1 cellular context compared by ENCODE assay signal in the genomic region with DNA sequence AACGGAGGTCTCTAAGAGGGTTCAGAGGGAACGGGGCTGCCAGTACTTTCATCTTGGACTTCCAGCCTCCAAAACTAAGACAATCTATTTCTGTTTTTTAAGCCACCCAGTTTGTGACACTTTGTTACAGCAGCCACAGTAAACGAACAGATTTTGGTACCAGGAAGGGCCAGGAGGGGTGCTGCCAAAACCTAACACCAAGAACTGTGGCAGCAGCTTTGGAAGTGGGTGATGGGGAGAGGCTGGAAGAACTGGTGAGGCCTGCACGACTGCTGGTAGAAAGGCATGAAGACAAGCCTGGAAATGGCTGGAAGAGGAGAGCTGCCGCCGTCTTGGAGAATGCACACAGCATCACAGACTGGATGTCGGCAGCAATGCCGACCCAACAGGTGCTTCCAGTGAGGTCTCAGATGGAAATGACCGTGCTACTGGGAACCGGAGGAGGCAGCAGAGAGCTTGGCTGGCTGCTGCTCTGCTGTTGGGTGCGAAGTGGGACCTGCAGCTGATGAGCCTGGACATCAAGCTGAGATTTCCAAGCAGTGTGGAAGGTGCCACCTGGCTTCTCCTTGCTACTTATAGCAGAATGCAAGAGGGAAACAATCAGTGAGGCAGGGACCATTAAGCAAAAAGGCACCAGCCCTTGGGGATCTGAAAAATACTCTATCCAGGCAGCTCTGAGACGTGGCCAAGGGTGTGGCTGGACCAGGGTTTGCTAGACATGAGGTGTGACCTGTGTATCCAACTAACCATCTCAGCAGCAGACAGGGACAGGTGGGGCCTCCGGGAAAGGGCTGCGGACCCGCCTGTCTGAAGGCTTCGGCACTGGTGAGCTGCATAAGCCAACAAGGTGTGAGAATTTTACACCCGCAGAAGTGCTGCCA.
TF ChIP-seq lines count a peak whose summit lies in the region.

No MANE protein-coding gene starts in this region.

TF ChIP-seq in GM12878, 131 proteins besides CTCF, POLR2A, EP300 and RAD21:
- TF ChIP-seq IRF4 (IDR thresholded peaks at IDR 0.05; ENCODE audit: low read depth, low read length), result 0 out of 2 replicates have a peak, but pooled peaks have one; percentile 19
- no peak for TF ChIP-seq CREB1 (IDR thresholded peaks at IDR 0.05; ENCODE audit: low read depth)
- TF ChIP-seq YY1 (IDR thresholded peaks at IDR 0.05; ENCODE audit: low read depth, low read length), result 0 out of 2 replicates have a peak, but pooled peaks have one; percentile 19
